1 cellular context compared by ENCODE assay signal in genomic region chr1:213281610-213282316, GRCh38.
TF ChIP-seq lines count a peak whose summit lies in the region.

No MANE protein-coding gene starts in this region.

TF ChIP-seq in WTC11, 78 proteins besides CTCF, POLR2A, EP300 and RAD21 (continued from another document):
- TF ChIP-seq KAT7 (CRISPR knock-in tag; IDR thresholded peaks at IDR 0.05; ENCODE audit: borderline replicate concordance) (no peak), SP1 (CRISPR knock-in tag; conservative IDR thresholded peaks at IDR 0.05) (no peak), TCF7 (CRISPR knock-in tag; IDR thresholded peaks at IDR 0.05; ENCODE audit: low read depth) (no peak), ZNF671 (CRISPR knock-in tag; IDR thresholded peaks at IDR 0.05) (no peak), FOXP1 (CRISPR knock-in tag; IDR thresholded peaks at IDR 0.05; ENCODE audit: borderline replicate concordance) (no peak), ZNF396 (CRISPR knock-in tag; IDR thresholded peaks at IDR 0.05; ENCODE audit: borderline replicate concordance) (no peak), ZBTB43 (CRISPR knock-in tag; IDR thresholded peaks at IDR 0.05) (no peak), USF2 (CRISPR knock-in tag; IDR thresholded peaks at IDR 0.05) (no peak), ZNF219 (CRISPR knock-in tag; IDR thresholded peaks at IDR 0.05; ENCODE audit: borderline replicate concordance) (no peak), OVOL2 (CRISPR knock-in tag; IDR thresholded peaks at IDR 0.05; ENCODE audit: borderline replicate concordance) (no peak), GTF2I (CRISPR knock-in tag; conservative IDR thresholded peaks at IDR 0.05) (no peak), ELF4 (CRISPR knock-in tag; IDR thresholded peaks at IDR 0.05; ENCODE audit: low read depth) (no peak), JUN (CRISPR knock-in tag; IDR thresholded peaks at IDR 0.05) (no peak), FOXJ3 (CRISPR knock-in tag; IDR thresholded peaks at IDR 0.05; ENCODE audit: borderline replicate concordance) (no peak), ATF1 (CRISPR knock-in tag; IDR thresholded peaks at IDR 0.05) (no peak), MLX (CRISPR knock-in tag; IDR thresholded peaks at IDR 0.05) (no peak)
- TF ChIP-seq, protein P1, sequence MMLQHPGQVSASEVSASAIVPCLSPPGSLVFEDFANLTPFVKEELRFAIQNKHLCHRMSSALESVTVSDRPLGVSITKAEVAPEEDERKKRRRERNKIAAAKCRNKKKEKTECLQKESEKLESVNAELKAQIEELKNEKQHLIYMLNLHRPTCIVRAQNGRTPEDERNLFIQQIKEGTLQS (CRISPR knock-in tag; conservative IDR thresholded peaks at IDR 0.05): no peak
